1 cellular context compared by ENCODE assay signal in the genomic region with DNA sequence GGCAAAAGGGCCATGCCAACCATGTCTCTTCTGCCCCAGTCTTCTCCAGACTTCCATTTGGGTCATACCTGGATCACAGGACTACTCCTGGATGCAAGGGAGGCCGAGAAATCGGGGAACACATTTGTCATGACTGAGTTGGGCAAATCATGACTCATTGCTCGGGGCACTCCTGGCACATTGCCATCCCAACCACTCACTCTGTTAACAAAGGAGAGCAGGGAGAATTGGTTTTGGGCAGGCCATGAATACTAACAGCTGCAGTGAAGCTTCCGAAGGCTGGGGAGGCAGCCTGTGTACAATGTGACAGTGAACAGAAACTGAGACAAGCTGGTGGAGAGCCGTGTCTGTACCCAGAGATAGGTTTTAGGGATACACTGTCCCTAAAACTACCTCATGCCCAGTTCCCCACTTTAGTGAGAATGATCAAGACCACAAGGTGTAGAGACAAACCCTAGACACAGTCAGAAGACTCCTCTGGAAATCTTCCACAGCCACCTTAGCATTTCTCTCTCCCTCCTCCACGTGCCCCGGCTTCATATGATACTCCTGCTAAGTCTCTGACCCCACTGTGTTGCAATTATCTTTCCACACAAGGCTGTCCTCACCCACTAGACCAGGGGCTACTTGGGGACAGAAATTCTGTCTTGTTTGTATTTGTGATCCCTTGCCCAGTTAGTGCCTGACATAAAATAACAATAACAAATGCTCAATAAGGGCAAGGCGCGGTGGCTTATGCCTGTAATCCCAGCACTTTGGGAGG.
TF ChIP-seq lines count a peak whose summit lies in the region.

No MANE protein-coding gene starts in this region.

TF ChIP-seq in GM23338, 12 proteins besides CTCF, POLR2A, EP300 and RAD21:
- TF ChIP-seq ETS1 (IDR thresholded peaks at IDR 0.05) = no peak
- no peak for TF ChIP-seq EZH2phosphoT487 (IDR thresholded peaks at IDR 0.05; ENCODE audit: unreplicated experiment)
- no peak for TF ChIP-seq STAT1 (IDR thresholded peaks at IDR 0.05; ENCODE audit: unreplicated experiment)
- no peak for TF ChIP-seq NANOG (IDR thresholded peaks at IDR 0.05; ENCODE audit: borderline replicate concordance)
- no peak for TF ChIP-seq POLR2AphosphoS5 (IDR thresholded peaks at IDR 0.05; ENCODE audit: low read depth)
- TF ChIP-seq ZNF114 (CRISPR knock-in tag; IDR thresholded peaks at IDR 0.05) = no peak
- TF ChIP-seq CREB1 (CRISPR knock-in tag; IDR thresholded peaks at IDR 0.05; ENCODE audit: low read depth) = no peak
- no peak for TF ChIP-seq EZH2 (IDR thresholded peaks at IDR 0.05; ENCODE audit: low read depth, unreplicated experiment)
- no peak for TF ChIP-seq REST (IDR thresholded peaks at IDR 0.05; ENCODE audit: unreplicated experiment)
- no peak for TF ChIP-seq ZNF331 (CRISPR knock-in tag; IDR thresholded peaks at IDR 0.05; ENCODE audit: low read depth)
- no peak for TF ChIP-seq JUNB (IDR thresholded peaks at IDR 0.05; ENCODE audit: unreplicated experiment)
- no peak for TF ChIP-seq ZNF462 (CRISPR knock-in tag; IDR thresholded peaks at IDR 0.05)
